ENCODE assay signal across 19 cellular contexts in the genomic region with DNA sequence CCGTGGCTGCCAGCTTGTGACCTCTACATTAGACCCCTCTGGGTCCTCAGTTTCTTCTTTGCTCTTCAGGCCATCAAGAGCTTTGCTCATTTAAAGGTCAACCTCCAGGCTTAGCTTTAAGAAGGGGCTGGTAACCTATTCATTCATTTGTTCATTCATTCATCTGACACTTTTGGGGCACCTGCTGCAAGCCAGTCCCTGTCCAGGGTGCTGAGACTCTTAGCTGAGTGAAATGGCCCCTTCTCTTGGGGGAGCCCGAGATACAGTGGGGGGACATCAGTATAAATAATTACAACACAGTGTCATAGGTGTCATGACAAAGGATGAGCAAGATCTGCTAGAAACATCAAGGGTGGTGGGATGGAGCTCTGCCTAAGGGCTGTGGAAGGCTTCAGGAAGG.
"Had no signal": no experiment of that assay in that cellular context is flagged by ENCODE, and none has a peak within 500 bp of the region (broad histone marks: within the 10 kb centered on the region; RNA-seq: fewer than 3 reads in every experiment).

No MANE protein-coding gene starts in this region.

- H3K4me1 ChIP-seq: gastrocnemius medialis, heart left ventricle, parathyroid adenoma, tibial nerve, uterus had no signal

- H3K27ac ChIP-seq: gastrocnemius medialis, heart left ventricle, parathyroid adenoma, skin epidermis, tibial nerve, uterus had no signal

- H3K4me3 ChIP-seq: gastrocnemius medialis, heart left ventricle, lung, skin epidermis, tibial nerve, uterus had no signal

- H3K36me3 Mint-ChIP-seq: activated naive CD8-positive, alpha-beta T cell treated with anti-CD3 and anti-CD28 coated beads for 36 hours; naive B cell had no signal

- H3K9me3 Mint-ChIP-seq: activated CD4-positive, alpha-beta T cell treated with anti-CD3 and anti-CD28 coated beads, Interleukin-2, amount 10 ng/mL, durations not matched to agents 24 days and 14 days; activated naive CD8-positive, alpha-beta T cell treated with anti-CD3 and anti-CD28 coated beads for 36 hours; activated T-helper 1 cell treated with anti-CD3 and anti-CD28 coated beads, Interleukin-12 subunit alpha, Interleukin-12 subunit beta, Interleukin-2, Interleukin-4 antibody, amounts not matched to agents 30 ng/mL and 10 ng/mL and 1 ng/mL, durations not matched to agents 14 hours and 24 hours and 36 hours; dendritic cell treated with granulocyte-macrophage colony-stimulating factor and Interleukin-4, amounts not matched to agents 40 ng/mL and 50 ng/mL, for 4 days; naive B cell; T-helper 2 cell treated with Interferon-gamma antibody and Interleukin-4, amounts not matched to agents 5 μg/mL and 100 μg/mL, for 36 hours had no signal

- H3K27me3 Mint-ChIP-seq: activated naive CD8-positive, alpha-beta T cell treated with anti-CD3 and anti-CD28 coated beads for 36 hours; dendritic cell treated with granulocyte-macrophage colony-stimulating factor and Interleukin-4, amounts not matched to agents 40 ng/mL and 50 ng/mL, for 4 days had no signal

- H3K36me3 ChIP-seq: gastrocnemius medialis, uterus had no signal

- H3K4me3 Mint-ChIP-seq: activated CD4-positive, alpha-beta T cell treated with anti-CD3 and anti-CD28 coated beads, Interleukin-2, amount 10 ng/mL, durations not matched to agents 24 days and 14 days; activated naive CD8-positive, alpha-beta T cell treated with anti-CD3 and anti-CD28 coated beads for 36 hours; activated T-helper 1 cell treated with anti-CD3 and anti-CD28 coated beads, Interleukin-12 subunit alpha, Interleukin-12 subunit beta, Interleukin-2, Interleukin-4 antibody, amounts not matched to agents 30 ng/mL and 10 ng/mL and 1 ng/mL, durations not matched to agents 14 hours and 24 hours and 36 hours; dendritic cell treated with granulocyte-macrophage colony-stimulating factor and Interleukin-4, amounts not matched to agents 40 ng/mL and 50 ng/mL, for 4 days; naive B cell; T-helper 2 cell treated with Interferon-gamma antibody and Interleukin-4, amounts not matched to agents 5 μg/mL and 100 μg/mL, for 36 hours had no signal

- H3K9me3 ChIP-seq: gastrocnemius medialis, heart left ventricle, tibial nerve, uterus had no signal

- H3K27ac Mint-ChIP-seq: activated CD4-positive, alpha-beta T cell treated with anti-CD3 and anti-CD28 coated beads, Interleukin-2, amount 10 ng/mL, durations not matched to agents 24 days and 14 days; activated naive CD8-positive, alpha-beta T cell treated with anti-CD3 and anti-CD28 coated beads for 36 hours; activated T-helper 1 cell treated with anti-CD3 and anti-CD28 coated beads, Interleukin-12 subunit alpha, Interleukin-12 subunit beta, Interleukin-2, Interleukin-4 antibody, amounts not matched to agents 30 ng/mL and 10 ng/mL and 1 ng/mL, durations not matched to agents 14 hours and 24 hours and 36 hours; dendritic cell treated with granulocyte-macrophage colony-stimulating factor and Interleukin-4, amounts not matched to agents 40 ng/mL and 50 ng/mL, for 4 days; naive B cell; T-helper 2 cell treated with Interferon-gamma antibody and Interleukin-4, amounts not matched to agents 5 μg/mL and 100 μg/mL, for 36 hours had no signal

- DNase-seq: activated CD4-positive, alpha-beta T cell treated with anti-CD3 and anti-CD28 coated beads, Interleukin-2, amount 10 ng/mL, durations not matched to agents 24 days and 14 days; activated CD4-positive, CD25-positive, alpha-beta regulatory T cell; activated naive CD8-positive, alpha-beta T cell treated with anti-CD3 and anti-CD28 coated beads for 36 hours; cerebellar nuclear complex; gastrocnemius medialis; heart left ventricle; left cardiac atrium; naive B cell; stimulated activated CD4-positive, alpha-beta T cell treated with anti-CD3 and anti-CD28 coated beads, Interleukin-15, amount 100 ng/mL, for 24 hours; stimulated activated CD4-positive, alpha-beta T cell treated with anti-CD3 and anti-CD28 coated beads, Interleukin-4, amount 100 ng/mL, for 24 hours; stimulated activated naive CD4-positive, alpha-beta T cell; uterus had no signal

- H3K4me1 Mint-ChIP-seq: activated CD4-positive, alpha-beta T cell treated with anti-CD3 and anti-CD28 coated beads, Interleukin-2, amount 10 ng/mL, durations not matched to agents 24 days and 14 days; activated naive CD8-positive, alpha-beta T cell treated with anti-CD3 and anti-CD28 coated beads for 36 hours; naive B cell had no signal

- ATAC-seq: gastrocnemius medialis, heart left ventricle, left cardiac atrium had no signal
